8 cellular contexts compared by ENCODE assay signal in genomic region chr2:88190808-88191721, GRCh38. TPM values are rescaled to one million over a fixed set of nuclear protein-coding genes. Genes with fewer than 3 reads are reported as not detected.
A peak's percentile ranks its signal among the peaks of the same experiment; 100 is the strongest.
DNase-seq lines count a peak whose midpoint lies in the region; TF ChIP-seq lines count a peak whose summit lies in the region.

No MANE protein-coding gene starts in this region.

- intact Hi-C loops in vagina (cut with DNase I) = no loop called here
- intact Hi-C loops in activated T-helper 2 cell treated with anti-CD3 and anti-CD28 coated beads, Interferon-gamma antibody, Interleukin-2, Interleukin-4, amounts not matched to agents 10 μg/mL and 5 μg/mL and 100 μg/mL, durations not matched to agents 14 hours and 24 hours and 36 hours (cut with micrococcal nuclease) = loop anchor here (10.0 kb wide), 1 partner anchor 504 kb away; the partner anchor contains the start of gene RPIA

- H3K9me3 Mint-ChIP-seq in activated T-helper 2 cell treated with anti-CD3 and anti-CD28 coated beads, Interferon-gamma antibody, Interleukin-2, Interleukin-4, amounts not matched to agents 10 μg/mL and 5 μg/mL and 100 μg/mL, durations not matched to agents 14 hours and 24 hours and 36 hours = peaks cover 4% of the 10 kb centered on the region

- H3K27me3 ChIP-seq in kidney epithelial cell (ENCODE audit: control insufficient read depth, insufficient read depth, low read length) (no peaks in the 10 kb centered on the region), vagina (no peaks in the 10 kb centered on the region)

- no peaks in the 10 kb centered on the region for H3K27me3 Mint-ChIP-seq in activated T-helper 2 cell treated with anti-CD3 and anti-CD28 coated beads, Interferon-gamma antibody, Interleukin-2, Interleukin-4, amounts not matched to agents 10 μg/mL and 5 μg/mL and 100 μg/mL, durations not matched to agents 14 hours and 24 hours and 36 hours (ENCODE audit: low read depth)

- no peak for TF ChIP-seq POLR2A in vagina (IDR thresholded peaks at IDR 0.05)

- in situ Hi-C loops in astrocyte of the spinal cord (cut with HindIII; ENCODE audit: low sequenced_read_pairs) = no loop called here

- DNase-seq in A172 (ENCODE audit: low spot score) (peak; percentile 22), EL (peak; percentile 18), NCI-H1105 treated with DMSO at 0.1 percent for 48 hours (lab: John Stamatoyannopoulos, UW) (peak; percentile 53), astrocyte of the spinal cord (ENCODE audit: low read depth, low spot score) (peak; percentile 24), kidney epithelial cell (ENCODE audit: low read depth) (no peak), vagina (ENCODE audit: extremely low spot score in 2 of 2) (no peak)
- no peak for DNase-seq in activated T-helper 2 cell treated with anti-CD3 and anti-CD28 coated beads, Interferon-gamma antibody, Interleukin-2, Interleukin-4, amounts not matched to agents 10 μg/mL and 5 μg/mL and 100 μg/mL, durations not matched to agents 14 hours and 24 hours and 36 hours (ENCODE audit: low spot score)
- no peak for DNase-seq in activated effector memory CD4-positive, alpha-beta T cell treated with anti-CD3 and anti-CD28 coated beads, Interleukin-2, amount 50 U/mL, for 16 hours

- TF ChIP-seq CTCF in astrocyte of the spinal cord (IDR thresholded peaks at IDR 0.05; ENCODE audit: low read depth, low read length) (peak; percentile 63), kidney epithelial cell (IDR thresholded peaks at IDR 0.05; ENCODE audit: insufficient read depth, low read length, poor library complexity, severe bottlenecking) (peak; percentile 68), vagina (IDR thresholded peaks at IDR 0.05) (peak in 2 of 3 experiments; percentile 28 to 47)

- no peak overlapping the region for H3K4me3 ChIP-seq in astrocyte of the spinal cord (ENCODE audit: low read depth, low read length)
- no peak overlapping the region for H3K4me3 ChIP-seq in kidney epithelial cell (ENCODE audit: low read depth, low read length)
- no peak overlapping the region for H3K4me3 ChIP-seq in vagina

- H3K4me1 Mint-ChIP-seq in activated T-helper 2 cell treated with anti-CD3 and anti-CD28 coated beads, Interferon-gamma antibody, Interleukin-2, Interleukin-4, amounts not matched to agents 10 μg/mL and 5 μg/mL and 100 μg/mL, durations not matched to agents 14 hours and 24 hours and 36 hours (ENCODE audit: low read depth) = peaks cover 12% of the 10 kb centered on the region

- no peaks in the 10 kb centered on the region for H3K4me1 ChIP-seq in vagina

- H3K36me3 ChIP-seq in kidney epithelial cell (ENCODE audit: control insufficient read depth, insufficient read depth, low read length) = no peaks in the 10 kb centered on the region
- no peaks in the 10 kb centered on the region for H3K36me3 ChIP-seq in vagina

- no peak overlapping the region for H3K27ac ChIP-seq in vagina

- H3K27ac Mint-ChIP-seq in activated T-helper 2 cell treated with anti-CD3 and anti-CD28 coated beads, Interferon-gamma antibody, Interleukin-2, Interleukin-4, amounts not matched to agents 10 μg/mL and 5 μg/mL and 100 μg/mL, durations not matched to agents 14 hours and 24 hours and 36 hours = no peak overlapping the region

- H3K9me3 ChIP-seq in vagina = no peaks in the 10 kb centered on the region

- no peaks in the 10 kb centered on the region for H3K36me3 Mint-ChIP-seq in activated T-helper 2 cell treated with anti-CD3 and anti-CD28 coated beads, Interferon-gamma antibody, Interleukin-2, Interleukin-4, amounts not matched to agents 10 μg/mL and 5 μg/mL and 100 μg/mL, durations not matched to agents 14 hours and 24 hours and 36 hours (ENCODE audit: low read depth)

- no peak overlapping the region for H3K4me3 Mint-ChIP-seq in activated T-helper 2 cell treated with anti-CD3 and anti-CD28 coated beads, Interferon-gamma antibody, Interleukin-2, Interleukin-4, amounts not matched to agents 10 μg/mL and 5 μg/mL and 100 μg/mL, durations not matched to agents 14 hours and 24 hours and 36 hours (ENCODE audit: low read depth)

RNA-seq across cellular contexts. Expression of gene THNSL2, which starts 20.9 kb away (rescaled TPM):
- total RNA-seq in A172 (2014; rRNA removed; shearing (Covaris generic)) = 0.95 and 2.2 TPM in 2 replicates
- 11.7 TPM in 2 replicates for total RNA-seq in kidney epithelial cell
- total RNA-seq in vagina = 29.2 TPM
- 0.64 and 0.71 TPM in 2 replicates for total RNA-seq in activated T-helper 2 cell treated with anti-CD3 and anti-CD28 coated beads, Interferon-gamma antibody, Interleukin-2, Interleukin-4, amounts not matched to agents 10 μg/mL and 5 μg/mL and 100 μg/mL, durations not matched to agents 14 hours and 24 hours and 36 hours

Comparison
In these comparisons a context has a peak if more than half of its experiments do, and no peak if none do; other contexts are left out.
1. DNase-seq: peak in A172 (single experiment), EL (single experiment), NCI-H1105 treated with DMSO at 0.1 percent for 48 hours (single experiment) and astrocyte of the spinal cord (single experiment); none in kidney epithelial cell (single experiment), vagina (0 of 2), activated T-helper 2 cell treated with anti-CD3 and anti-CD28 coated beads, Interferon-gamma antibody, Interleukin-2, Interleukin-4, amounts not matched to agents 10 μg/mL and 5 μg/mL and 100 μg/mL, durations not matched to agents 14 hours and 24 hours and 36 hours (single experiment) and activated effector memory CD4-positive, alpha-beta T cell treated with anti-CD3 and anti-CD28 coated beads, Interleukin-2, amount 50 U/mL, for 16 hours (single experiment).
2. Peak in every context shown above with its lines, with median percentiles within 50 percentile points of each other: CTCF ChIP-seq.